Comparison of ENCODE assay signal across 1 cellular context in genomic region chr7:33039905-33040292, GRCh38.
TF ChIP-seq lines count a peak whose summit lies in the region.

No MANE protein-coding gene starts in this region.

TF ChIP-seq in WTC11, 78 proteins besides CTCF, POLR2A, EP300 and RAD21 (continued from another document):
- TF ChIP-seq E2F4 (CRISPR knock-in tag; IDR thresholded peaks at IDR 0.05; ENCODE audit: borderline replicate concordance, low read depth) (no peak), ZNF138 (CRISPR knock-in tag; conservative IDR thresholded peaks at IDR 0.05) (no peak)
TF ChIP-seq in WTC11: peak in this region for 0.
